In the genomic region with DNA sequence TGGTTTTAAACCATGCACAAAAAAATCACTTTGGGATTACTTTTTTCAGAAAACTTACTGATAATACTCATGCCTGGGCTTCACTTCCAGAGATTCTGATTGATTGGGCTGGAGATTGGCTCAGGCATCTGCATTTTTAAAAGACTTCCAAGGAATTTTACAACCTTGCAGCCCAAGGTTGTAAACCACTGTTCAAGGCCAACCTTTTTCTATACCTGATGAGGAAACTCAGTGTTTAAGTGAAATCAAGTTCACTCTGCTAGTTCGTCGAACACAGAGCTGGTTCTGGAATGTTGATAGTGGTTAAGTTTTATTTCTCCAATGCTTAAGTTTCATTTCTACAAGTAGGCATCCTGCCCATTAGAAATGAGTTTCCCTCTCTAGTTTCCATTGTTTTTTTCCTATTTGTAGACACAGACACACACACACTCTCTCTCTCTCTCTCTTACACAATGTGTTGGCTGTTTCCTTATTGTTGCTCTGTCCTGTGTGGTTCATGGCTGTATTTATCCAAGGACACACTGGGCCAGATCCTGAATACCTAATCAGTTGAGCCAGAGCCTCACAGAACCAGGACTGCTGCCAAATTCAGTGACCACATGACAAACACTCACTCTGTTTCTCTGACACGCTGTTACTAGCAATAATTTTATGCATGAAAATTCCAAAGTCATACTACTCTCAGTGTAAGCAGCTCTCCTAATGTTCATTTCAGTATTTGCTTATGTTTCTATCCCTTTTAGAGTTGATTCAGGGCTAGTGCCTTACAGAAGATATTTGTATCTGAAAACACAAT, we compare ENCODE assay signal across 9 cellular contexts. TPM values are rescaled to one million over a fixed set of nuclear protein-coding genes. Genes with fewer than 3 reads are reported as not detected.
A peak's percentile ranks its signal among the peaks of the same experiment; 100 is the strongest.
DNase-seq lines count a peak whose midpoint lies in the region; ATAC-seq and TF ChIP-seq lines count a peak whose summit lies in the region.
"Had no signal": no experiment of that assay in that cellular context is flagged by ENCODE, and none has a peak within 500 bp of the region (broad histone marks: within the 10 kb centered on the region; RNA-seq: fewer than 3 reads in every experiment).

No MANE protein-coding gene starts in this region.

- intact Hi-C loops in IMR-90 (cut with micrococcal nuclease): loop anchor here (2.0 kb wide), 1 partner anchor 41 kb away; the partner anchor contains the start of gene IFIT5

- peak overlapping the region; percentile 61 for H2BK5ac ChIP-seq in IMR-90 (ENCODE audit: low read depth, low read length, poor library complexity, severe bottlenecking)

- H3K9me1 ChIP-seq in IMR-90 (ENCODE audit: insufficient read depth, low read length): peaks cover 6% of the 10 kb centered on the region

- H3K18ac ChIP-seq in IMR-90 (ENCODE audit: low read depth, low read length): 0 out of 2 replicates have a peak overlapping the region, but pooled peaks have one; percentile 6

- no peak overlapping the region for H3K4me3 Mint-ChIP-seq in naive thymus-derived CD8-positive, alpha-beta T cell

- CTCF ChIA-PET in IMR-90 (lab: Yijun Ruan, JAX): no interaction called here

- POLR2A ChIA-PET in IMR-90 (lab: Charles Lee; ENCODE audit: unreplicated experiment): no interaction called here
- POLR2A ChIA-PET in naive thymus-derived CD8-positive, alpha-beta T cell (lab: Charles Lee): interaction anchor here (0.7 kb wide), 1 partner anchor 170 kb away, joined by 5 read pairs; no protein-coding TSS in a partner anchor

- peak overlapping the region in 1 of 2 experiments; percentile 10; a peak in 1 of 4 replicates for H4K8ac ChIP-seq in IMR-90 (ENCODE audit: low read depth in 2 of 2, low read length in 2 of 2)

- TF ChIP-seq CTCF in IMR-90 (conservative IDR thresholded peaks at IDR 0.05; ENCODE audit: low read depth, low read length): no peak

- no peak overlapping the region for H3K56ac ChIP-seq in IMR-90 (ENCODE audit: extremely low read depth, insufficient read depth, low read length)

- ATAC-seq in IMR-90 (ENCODE audit: low read depth): peak; percentile 93
- no peak for ATAC-seq in HG03565 (IDR thresholded peaks at IDR 0.05; ENCODE audit: unreplicated experiment)
- ATAC-seq in naive thymus-derived CD8-positive, alpha-beta T cell: no peak

- H3K27me3 Mint-ChIP-seq in naive thymus-derived CD8-positive, alpha-beta T cell: peaks cover 0 to 10% (median 7%) of the 10 kb centered on the region in 5 donors

- H2BK20ac ChIP-seq in IMR-90 (ENCODE audit: low read depth, low read length): peak overlapping the region; percentile 40

- H3K9me3 ChIP-seq in IMR-90 (ENCODE audit: control insufficient read depth, insufficient read depth, low read length) (no peaks in the 10 kb centered on the region), thymus (ENCODE audit: control insufficient read depth) (no peaks in the 10 kb centered on the region)

- no peak for TF ChIP-seq POLR2A in IMR-90 (IDR thresholded peaks at IDR 0.05; ENCODE audit: low read depth, low read length)

- H3K36me3 ChIP-seq in IMR-90 (ENCODE audit: control insufficient read depth, insufficient read depth, low read length) (no peaks in the 10 kb centered on the region), thymus (ENCODE audit: control insufficient read depth, insufficient read depth) (no peaks in the 10 kb centered on the region)

- H3K4ac ChIP-seq in IMR-90 (ENCODE audit: low read depth, low read length): peak overlapping the region; percentile 18; the same call in 1 of the 2 replicates

- no peak overlapping the region for H4K91ac ChIP-seq in IMR-90 (ENCODE audit: insufficient read depth, low read depth, low read length)

- H3K4me1 ChIP-seq in IMR-90 (ENCODE audit: control insufficient read depth, insufficient read depth, low read length) (peaks cover 9% of the 10 kb centered on the region), thymus (ENCODE audit: control insufficient read depth, insufficient read depth, low read length) (no peaks in the 10 kb centered on the region)

- H3K9me3 Mint-ChIP-seq in naive thymus-derived CD8-positive, alpha-beta T cell: no peaks in the 10 kb centered on the region

- peak overlapping the region; percentile 52 for H2AFZ ChIP-seq in IMR-90 (replicated peaks; ENCODE audit: low read length, poor library complexity)

- no peaks in the 10 kb centered on the region for H3K36me3 Mint-ChIP-seq in naive thymus-derived CD8-positive, alpha-beta T cell

- no peak overlapping the region for H3K27ac Mint-ChIP-seq in naive thymus-derived CD8-positive, alpha-beta T cell

- no peak overlapping the region; the same call in 2 of the 3 replicates for H2BK15ac ChIP-seq in IMR-90 (ENCODE audit: low read depth, low read length)

- H2AK9ac ChIP-seq in IMR-90 (replicated peaks; ENCODE audit: low read depth, low read length, poor library complexity): no peak overlapping the region

- WGBS in IMR-90 (ENCODE audit: extremely low coverage in 2 of 2, insufficient read length in 1 of 2), 2 experiments: no CpG with 5 or more reads among the region's 3 CpGs
- 89% methylated on average over 3 of the region's 3 CpGs for WGBS in thymus

- H3K4me3 ChIP-seq in IMR-90 (ENCODE audit: insufficient read depth, low read depth, low read length) (no peak overlapping the region), thymus (ENCODE audit: low read length) (no peak overlapping the region)

- peak overlapping the region; percentile 43; the same call in 1 of the 2 replicates for H3K14ac ChIP-seq in IMR-90 (replicated peaks; ENCODE audit: low read depth, low read length)

- no peak for TF ChIP-seq RAD21 in IMR-90 (IDR thresholded peaks at IDR 0.05; ENCODE audit: low read length)

- no peak overlapping the region for H4K5ac ChIP-seq in IMR-90 (ENCODE audit: low read depth, low read length)

- H3K4me2 ChIP-seq in IMR-90 (ENCODE audit: low read depth, low read length): peak overlapping the region; percentile 58; the same call in 1 of the 2 replicates
- H3K4me2 ChIP-seq: KMS-11 had no signal

- H3K9ac ChIP-seq in IMR-90 (ENCODE audit: low read depth, low read length): 0 out of 2 replicates have a peak overlapping the region, but pooled peaks have one; percentile 10
- H3K9ac ChIP-seq: KMS-11 had no signal

- no peak overlapping the region for H2BK120ac ChIP-seq in IMR-90 (ENCODE audit: low read depth, low read length)

- H3K4me1 Mint-ChIP-seq in naive thymus-derived CD8-positive, alpha-beta T cell: peaks cover 0 to 7% (median 4%) of the 10 kb centered on the region in 4 donors

- in situ Hi-C loops in IMR-90 (cut with MboI; ENCODE audit: low sequenced_read_pairs): no loop called here

- H3K23ac ChIP-seq in IMR-90 (ENCODE audit: low read depth, low read length): no peak overlapping the region

- peak overlapping the region; percentile 88; the same call in 1 of the 2 replicates for H3K27ac ChIP-seq in IMR-90 (ENCODE audit: insufficient read depth, low read length)
- peak overlapping the region; percentile 97 for H3K27ac ChIP-seq in caudate nucleus (ENCODE audit: low read depth, low read length)
- peak overlapping the region; percentile 5 for H3K27ac ChIP-seq in thymus (ENCODE audit: low read depth)
- H3K27ac ChIP-seq: KMS-11 had no signal

- H3K27me3 ChIP-seq in IMR-90 (ENCODE audit: control insufficient read depth, insufficient read depth, low read length) (no peaks in the 10 kb centered on the region), thymus (ENCODE audit: control insufficient read depth, insufficient read depth) (no peaks in the 10 kb centered on the region)

- DNase-seq in IMR-90: peak; percentile 94
- peak in 57 of 61 donors; percentile 14 to 97 (median 75) for DNase-seq in caudate nucleus (lab: John Stamatoyannopoulos, UW)
- peak; percentile 96 for DNase-seq in kidney tubule cell (ENCODE audit: low spot score)
- DNase-seq in NK-92 treated with Interleukin-12 subunit alpha and Interleukin-12 subunit beta, amount 100 ng/mL, for 24 hours (lab: John Stamatoyannopoulos, UW): no peak
- no peak for DNase-seq in naive thymus-derived CD8-positive, alpha-beta T cell
- DNase-seq in stimulated activated CD4-positive, alpha-beta T cell treated with anti-CD3 and anti-CD28 coated beads, Interleukin-4, amount 100 ng/mL, for 4 hours: no peak

- H4K20me1 ChIP-seq in IMR-90 (ENCODE audit: insufficient read depth, low read length): peaks cover 8% of the 10 kb centered on the region; the same call in 1 of the 2 replicates

- no peak overlapping the region for H2AK5ac ChIP-seq in IMR-90 (ENCODE audit: low read depth, low read length)

- no TSS peak for BruUV-seq in IMR-90 (replicated peaks; lab: Mats Ljungman, UMichigan)

- H3K79me1 ChIP-seq in IMR-90 (ENCODE audit: low read depth in 1 of 2, low read length in 2 of 2): no peaks in the 10 kb centered on the region

- dilution Hi-C loops in IMR-90 (cut with HindIII; ENCODE audit: low sequenced_read_pairs, unreplicated experiment): no loop called here

TF ChIP-seq in IMR-90, 13 proteins besides CTCF, POLR2A, EP300 and RAD21 (continues in another document):
- TF ChIP-seq RCOR1 (IDR thresholded peaks at IDR 0.05; ENCODE audit: insufficient replicate concordance, low read length) (no peak), CHD1 (IDR thresholded peaks at IDR 0.05; ENCODE audit: low read depth, low read length) (no peak)

RNA-seq across cellular contexts. Expression of gene IFIT1B, which starts 3.7 kb away (rescaled TPM):
- not detected in 2 replicates for total RNA-seq in IMR-90 (2012; rRNA removed)
- polyA plus RNA-seq in IMR-90 (2012; rRNA removed) (not detected in 2 replicates), thymus (0.07 TPM)
- polyA plus RNA-seq in IMR-90 (2012; cell fraction: cytosol; rRNA removed): not detected in 2 replicates
- polyA plus RNA-seq in IMR-90 (2012; cell fraction: nucleus; rRNA removed; ENCODE audit: low replicate concordance): not detected in 2 replicates
- not detected for total RNA-seq in naive thymus-derived CD8-positive, alpha-beta T cell
- not detected for polyA plus RNA-seq in naive thymus-derived CD8-positive, alpha-beta T cell

RNA-seq across cellular contexts. Expression of gene IFIT1, which starts 18.3 kb away (rescaled TPM):
- 6.8 and 7.5 TPM in 2 replicates for total RNA-seq in IMR-90 (2012; rRNA removed)
- polyA plus RNA-seq in IMR-90 (2012; rRNA removed): 4.5 and 6.1 TPM in 2 replicates
- polyA plus RNA-seq in IMR-90 (2012; cell fraction: cytosol; rRNA removed): 1.2 and 2.8 TPM in 2 replicates
- 0.23 and 3.1 TPM in 2 replicates for polyA plus RNA-seq in IMR-90 (2012; cell fraction: nucleus; rRNA removed; ENCODE audit: low replicate concordance)
- polyA plus RNA-seq in thymus: 43.4 TPM
- 1 to 10 TPM; 2.9 to 3.7 TPM for total RNA-seq in naive thymus-derived CD8-positive, alpha-beta T cell
- polyA plus RNA-seq in naive thymus-derived CD8-positive, alpha-beta T cell: 1 to 10 TPM; 1.0 to 6.9 (median 2.9) TPM

RNA-seq across cellular contexts. Expression of gene IFIT5, which starts 40.3 kb away (rescaled TPM):
- total RNA-seq in IMR-90 (2012; rRNA removed): 18.1 and 21.7 TPM in 2 replicates
- 3.9 and 5.2 TPM in 2 replicates for polyA plus RNA-seq in IMR-90 (2012; rRNA removed)
- polyA plus RNA-seq in IMR-90 (2012; cell fraction: cytosol; rRNA removed): 1.2 and 1.7 TPM in 2 replicates
- 0.24 and 1.7 TPM in 2 replicates for polyA plus RNA-seq in IMR-90 (2012; cell fraction: nucleus; rRNA removed; ENCODE audit: low replicate concordance)
- polyA plus RNA-seq in thymus: 17.4 TPM
- 10 to 100 TPM; 22.0 to 23.4 TPM for total RNA-seq in naive thymus-derived CD8-positive, alpha-beta T cell
- polyA plus RNA-seq in naive thymus-derived CD8-positive, alpha-beta T cell: 10 to 100 TPM in 2 of 3 donors, 1 to 10 TPM in 1; 9.0 to 10.6 (median 10.3) TPM

RNA-seq across cellular contexts. Expression of gene IFIT3, which starts 46.3 kb away (rescaled TPM):
- total RNA-seq in IMR-90 (2012; rRNA removed): 7.3 and 7.8 TPM in 2 replicates
- polyA plus RNA-seq in IMR-90 (2012; rRNA removed) (2.8 and 3.5 TPM in 2 replicates), thymus (31.5 TPM)
- polyA plus RNA-seq in IMR-90 (2012; cell fraction: cytosol; rRNA removed): 0.93 and 1.2 TPM in 2 replicates
- 0.14 and 0.79 TPM in 2 replicates for polyA plus RNA-seq in IMR-90 (2012; cell fraction: nucleus; rRNA removed; ENCODE audit: low replicate concordance)
- under 1 TPM; 0.57 to 0.58 TPM for total RNA-seq in naive thymus-derived CD8-positive, alpha-beta T cell
- 1 to 10 TPM; 1.0 to 3.2 (median 2.6) TPM for polyA plus RNA-seq in naive thymus-derived CD8-positive, alpha-beta T cell

Comparison
In these comparisons a context has a peak if more than half of its experiments do, and no peak if none do; other contexts are left out.
1. DNase-seq: peak in IMR-90 (single experiment), caudate nucleus (57 of 61) and kidney tubule cell (single experiment); none in NK-92 treated with Interleukin-12 subunit alpha and Interleukin-12 subunit beta, amount 100 ng/mL, for 24 hours (single experiment), naive thymus-derived CD8-positive, alpha-beta T cell (0 of 10) and stimulated activated CD4-positive, alpha-beta T cell treated with anti-CD3 and anti-CD28 coated beads, Interleukin-4, amount 100 ng/mL, for 4 hours (0 of 2).
2. H3K27ac ChIP-seq: peak in every context shown above with its lines; median percentile 97 in caudate nucleus; 88 in IMR-90; 5 in thymus.